ENCODE assay signal across 25 cellular contexts in the genomic region with DNA sequence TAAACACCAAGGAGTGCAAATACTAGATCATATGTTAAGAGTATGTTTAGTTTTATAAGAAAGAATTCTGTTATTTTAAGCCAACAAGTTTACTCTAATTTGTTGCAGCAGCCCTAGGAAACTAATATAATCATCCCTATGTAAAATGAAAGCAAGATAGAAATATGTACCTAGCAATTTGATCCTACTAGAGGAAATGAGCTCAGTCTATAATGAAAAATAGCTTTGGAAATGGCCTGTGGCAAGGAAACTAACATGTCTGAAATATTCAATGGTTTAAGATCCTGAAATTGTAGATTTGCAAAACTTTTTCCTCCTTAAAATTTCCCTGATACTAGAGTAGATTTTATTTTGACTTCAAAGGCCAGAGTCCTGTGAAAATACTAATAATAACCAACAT.
"Had no signal": no experiment of that assay in that cellular context is flagged by ENCODE, and none has a peak within 500 bp of the region (broad histone marks: within the 10 kb centered on the region; RNA-seq: fewer than 3 reads in every experiment).

No MANE protein-coding gene starts in this region.

- H3K9me3 ChIP-seq: adrenal gland, body of pancreas, breast epithelium had no signal

- H3K4me1 ChIP-seq: adrenal gland, body of pancreas, breast epithelium had no signal

- H3K36me3 ChIP-seq: adrenal gland, breast epithelium had no signal

- H3K4me3 ChIP-seq: adrenal gland, body of pancreas, breast epithelium, PC-9 had no signal

- H3K27me3 ChIP-seq: adrenal gland, body of pancreas, breast epithelium had no signal

- H3K9ac ChIP-seq: KMS-11 had no signal

- DNase-seq: activated CD4-positive, alpha-beta T cell treated with anti-CD3 and anti-CD28 coated beads for 36 hours; activated CD4-positive, alpha-beta T cell treated with anti-CD3 and anti-CD28 coated beads, Interleukin-2, amount 10 ng/mL, durations not matched to agents 7 days and 5 days; activated CD4-positive, alpha-beta T cell treated with anti-CD3 and anti-CD28 coated beads, Interleukin-2, amount 50 U/mL, for 48 hours; activated CD8-positive, alpha-beta T cell treated with anti-CD3 and anti-CD28 coated beads, Interleukin-2, amount 10 ng/mL, durations not matched to agents 7 days and 5 days; activated gamma-delta T cell; activated naive CD4-positive, alpha-beta T cell treated with Interleukin-2 at 50 U/mL for 16 hours; activated naive CD8-positive, alpha-beta T cell treated with anti-CD3 and anti-CD28 coated beads, Interleukin-2, amount 10 ng/mL, durations not matched to agents 7 days and 5 days; activated T-cell treated with anti-CD3 and anti-CD28 coated beads, Interleukin-2, amount 50 U/mL, for 24 hours; adrenal gland; body of pancreas; caudate nucleus; cerebellar nuclear complex; MM.1S; NCI-H1092 treated with DMSO at 0.1 percent for 48 hours; NCI-H1417; NCI-H146; NCI-H187; NCI-H2029 treated with DMSO at 0.1 percent for 48 hours; NCI-H2171 treated with DMSO at 0.1 percent for 48 hours; NCI-H2227 treated with DMSO at 0.1 percent for 48 hours; NCI-H446 treated with DMSO at 0.1 percent for 48 hours; PC-9; Right ventricle myocardium superior had no signal
